ENCODE assay signal across 17 cellular contexts in the genomic region with DNA sequence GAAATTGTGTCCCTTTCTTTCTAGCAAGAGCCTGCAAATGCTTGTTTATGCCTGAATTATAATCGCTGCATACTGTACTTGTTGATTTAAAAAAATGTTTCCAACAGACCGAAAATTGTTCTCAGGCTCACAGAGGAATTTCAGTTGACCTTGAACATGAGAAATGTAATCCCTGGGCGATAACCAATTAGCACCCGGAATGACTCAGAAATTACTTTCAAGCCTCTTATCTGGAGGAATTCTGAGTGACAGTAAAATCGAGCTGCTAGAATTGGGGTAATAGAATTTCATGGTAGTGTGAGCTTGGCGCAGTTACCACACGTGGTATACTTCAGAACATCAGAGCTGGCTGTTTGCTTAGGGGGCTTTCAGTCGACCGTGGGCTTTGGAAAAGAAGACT.
"Had no signal": no experiment of that assay in that cellular context is flagged by ENCODE, and none has a peak within 500 bp of the region (broad histone marks: within the 10 kb centered on the region; RNA-seq: fewer than 3 reads in every experiment).

No MANE protein-coding gene starts in this region.

- DNase-seq: activated CD4-positive, alpha-beta memory T cell treated with anti-CD3 and anti-CD28 coated beads for 36 hours; activated naive CD8-positive, alpha-beta T cell treated with anti-CD3 and anti-CD28 coated beads, Interleukin-2, amount 10 ng/mL, durations not matched to agents 7 days and 5 days; activated T-cell treated with anti-CD3 and anti-CD28 coated beads, Interleukin-2, amount 50 U/mL, for 48 hours; central memory CD4-positive, alpha-beta T cell; cortex of kidney; occipital lobe; psoas muscle; stimulated activated CD4-positive, alpha-beta T cell treated with anti-CD3 and anti-CD28 coated beads, Interleukin-4, amount 100 ng/mL, for 1 hour; stimulated activated CD8-positive, alpha-beta memory T cell treated with anti-CD3 and anti-CD28 coated beads, Interleukin-4, amount 100 ng/mL, for 48 hours; SW 1271; thyroid gland; uterus had no signal

- H3K27me3 ChIP-seq: thyroid gland, uterus had no signal

- H3K9me3 Mint-ChIP-seq: activated CD4-positive, alpha-beta memory T cell treated with anti-CD3 and anti-CD28 coated beads for 36 hours; activated naive CD8-positive, alpha-beta T cell treated with anti-CD3 and anti-CD28 coated beads, Interleukin-2, amount 10 ng/mL, durations not matched to agents 7 days and 5 days; natural killer cell treated with Interleukin-12 subunit alpha and Interleukin-12 subunit beta and Interleukin-15 and Interleukin-18, amount 100 ng/mL, for 72 hours; stimulated activated naive CD8-positive, alpha-beta T cell treated with anti-CD3 and anti-CD28 coated beads, Interleukin-15, Interleukin-2, amounts not matched to agents 100 ng/mL and 50 ng/mL, for 24 hours; T-helper 2 cell treated with Interferon-gamma antibody and Interleukin-4, amounts not matched to agents 5 μg/mL and 100 μg/mL, for 36 hours had no signal

- H3K4me3 Mint-ChIP-seq: activated CD4-positive, alpha-beta memory T cell treated with anti-CD3 and anti-CD28 coated beads for 36 hours; activated naive CD8-positive, alpha-beta T cell treated with anti-CD3 and anti-CD28 coated beads, Interleukin-2, amount 10 ng/mL, durations not matched to agents 7 days and 5 days; memory B cell; natural killer cell treated with Interleukin-12 subunit alpha and Interleukin-12 subunit beta and Interleukin-15 and Interleukin-18, amount 100 ng/mL, for 72 hours; stimulated activated naive CD8-positive, alpha-beta T cell treated with anti-CD3 and anti-CD28 coated beads, Interleukin-15, Interleukin-2, amounts not matched to agents 100 ng/mL and 50 ng/mL, for 24 hours; T-helper 2 cell treated with Interferon-gamma antibody and Interleukin-4, amounts not matched to agents 5 μg/mL and 100 μg/mL, for 36 hours had no signal

- H3K36me3 ChIP-seq: thyroid gland, uterus had no signal

- H3K27ac ChIP-seq: psoas muscle, thyroid gland, uterus, VCaP had no signal

- H3K4me3 ChIP-seq: psoas muscle, thyroid gland, uterus had no signal

- H3K9me3 ChIP-seq: psoas muscle, thyroid gland, uterus had no signal

- H3K27me3 Mint-ChIP-seq: activated CD4-positive, alpha-beta memory T cell treated with anti-CD3 and anti-CD28 coated beads for 36 hours; activated naive CD8-positive, alpha-beta T cell treated with anti-CD3 and anti-CD28 coated beads, Interleukin-2, amount 10 ng/mL, durations not matched to agents 7 days and 5 days; memory B cell; natural killer cell treated with Interleukin-12 subunit alpha and Interleukin-12 subunit beta and Interleukin-15 and Interleukin-18, amount 100 ng/mL, for 72 hours; stimulated activated naive CD8-positive, alpha-beta T cell treated with anti-CD3 and anti-CD28 coated beads, Interleukin-15, Interleukin-2, amounts not matched to agents 100 ng/mL and 50 ng/mL, for 24 hours had no signal

- H3K27ac Mint-ChIP-seq: activated CD4-positive, alpha-beta memory T cell treated with anti-CD3 and anti-CD28 coated beads for 36 hours; activated naive CD8-positive, alpha-beta T cell treated with anti-CD3 and anti-CD28 coated beads, Interleukin-2, amount 10 ng/mL, durations not matched to agents 7 days and 5 days; memory B cell; natural killer cell treated with Interleukin-12 subunit alpha and Interleukin-12 subunit beta and Interleukin-15 and Interleukin-18, amount 100 ng/mL, for 72 hours; stimulated activated naive CD8-positive, alpha-beta T cell treated with anti-CD3 and anti-CD28 coated beads, Interleukin-15, Interleukin-2, amounts not matched to agents 100 ng/mL and 50 ng/mL, for 24 hours; T-helper 2 cell treated with Interferon-gamma antibody and Interleukin-4, amounts not matched to agents 5 μg/mL and 100 μg/mL, for 36 hours had no signal

- ATAC-seq: natural killer cell treated with Interleukin-12 subunit alpha and Interleukin-12 subunit beta and Interleukin-15 and Interleukin-18, amount 100 ng/mL, for 72 hours; psoas muscle had no signal

- H3K4me1 ChIP-seq: psoas muscle, thyroid gland, uterus had no signal
